1 cellular context compared by ENCODE assay signal in the genomic region with DNA sequence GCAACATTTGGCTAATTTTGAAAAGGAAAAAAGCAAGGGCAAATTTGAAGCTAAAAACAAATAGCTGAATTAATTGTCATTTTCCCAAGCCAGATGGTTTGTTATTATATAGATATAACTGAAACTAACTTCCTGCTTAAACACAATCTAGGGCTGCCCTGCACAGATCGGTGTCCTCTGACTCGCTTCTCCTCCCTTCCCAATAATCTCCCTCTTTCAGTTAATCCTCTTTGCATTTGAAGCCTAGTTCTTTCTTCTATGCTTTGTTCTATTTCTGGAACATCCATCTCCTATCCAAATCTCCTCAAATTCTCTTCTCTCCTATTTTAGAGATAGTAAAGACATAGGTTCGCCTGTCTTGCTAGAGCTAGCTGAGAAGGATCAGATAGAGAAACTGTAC.
TF ChIP-seq lines count a peak whose summit lies in the region.

No MANE protein-coding gene starts in this region.

TF ChIP-seq in IMR-90, 13 proteins besides CTCF, POLR2A, EP300 and RAD21:
- TF ChIP-seq RFX5 (IDR thresholded peaks at IDR 0.05; ENCODE audit: low read depth, low read length) = no peak
- TF ChIP-seq FOS (IDR thresholded peaks at IDR 0.05; ENCODE audit: low read depth, low read length) = no peak
- no peak for TF ChIP-seq MAZ (IDR thresholded peaks at IDR 0.05; ENCODE audit: borderline replicate concordance, low read depth, low read length)
- TF ChIP-seq SMC3 (IDR thresholded peaks at IDR 0.05; ENCODE audit: low read depth, low read length) = no peak
- no peak for TF ChIP-seq CEBPB (IDR thresholded peaks at IDR 0.05; ENCODE audit: low read depth, low read length)
- TF ChIP-seq, protein P1, sequence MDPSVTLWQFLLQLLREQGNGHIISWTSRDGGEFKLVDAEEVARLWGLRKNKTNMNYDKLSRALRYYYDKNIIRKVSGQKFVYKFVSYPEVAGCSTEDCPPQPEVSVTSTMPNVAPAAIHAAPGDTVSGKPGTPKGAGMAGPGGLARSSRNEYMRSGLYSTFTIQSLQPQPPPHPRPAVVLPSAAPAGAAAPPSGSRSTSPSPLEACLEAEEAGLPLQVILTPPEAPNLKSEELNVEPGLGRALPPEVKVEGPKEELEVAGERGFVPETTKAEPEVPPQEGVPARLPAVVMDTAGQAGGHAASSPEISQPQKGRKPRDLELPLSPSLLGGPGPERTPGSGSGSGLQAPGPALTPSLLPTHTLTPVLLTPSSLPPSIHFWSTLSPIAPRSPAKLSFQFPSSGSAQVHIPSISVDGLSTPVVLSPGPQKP (IDR thresholded peaks at IDR 0.05; ENCODE audit: borderline replicate concordance, low read depth, low read length) = no peak
- TF ChIP-seq CHD1 (IDR thresholded peaks at IDR 0.05; ENCODE audit: low read depth, low read length) = no peak
- no peak for TF ChIP-seq RCOR1 (IDR thresholded peaks at IDR 0.05; ENCODE audit: insufficient replicate concordance, low read length)
- TF ChIP-seq MXI1 (IDR thresholded peaks at IDR 0.05; ENCODE audit: borderline replicate concordance, low read depth, low read length) = no peak
TF ChIP-seq in IMR-90: peak in this region for 0.
